1 cellular context compared by ENCODE assay signal in genomic region chr17:27593232-27593856, GRCh38.
A peak's percentile ranks its signal among the peaks of the same experiment; 100 is the strongest.
TF ChIP-seq lines count a peak whose summit lies in the region.

No MANE protein-coding gene starts in this region.

TF ChIP-seq in K562, 482 proteins besides CTCF, POLR2A, EP300 and RAD21:
- TF ChIP-seq CUX1 (CRISPR knock-in tag; IDR thresholded peaks at IDR 0.05) (no peak), RBM22 (IDR thresholded peaks at IDR 0.05; ENCODE audit: low read depth, low read length, poor library complexity, severe bottlenecking) (peak; percentile 83)
